ENCODE assay signal across 14 cellular contexts in genomic region chr7:47582748-47583740, GRCh38. TPM values are rescaled to one million over a fixed set of nuclear protein-coding genes. Genes with fewer than 3 reads are reported as not detected.
DNase-seq lines count a peak whose midpoint lies in the region; ATAC-seq, FAIRE-seq and TF ChIP-seq lines count a peak whose summit lies in the region.
"Had no signal": no experiment of that assay in that cellular context is flagged by ENCODE, and none has a peak within 500 bp of the region (broad histone marks: within the 10 kb centered on the region; RNA-seq: fewer than 3 reads in every experiment).

No MANE protein-coding gene starts in this region.

- no TSS peak for BruUV-seq in HepG2 (replicated peaks; lab: Mats Ljungman, UMichigan)

- H3K27me3 ChIP-seq in HepG2 (ENCODE audit: control insufficient read depth in 1 of 2, insufficient read depth in 2 of 2, low read length in 2 of 2) (no peaks in the 10 kb centered on the region; a peak in 1 of 5 replicates), right lobe of liver (no peaks in the 10 kb centered on the region), H1 (replicated peaks in 1 of 4; ENCODE audit: control insufficient read depth in 3 of 4, extremely low read depth in 1 of 4, insufficient read depth in 3 of 4, low read length in 3 of 4) (peaks cover 0 to 17% (median 13%) of the 10 kb centered on the region in 4 experiments; a peak in 6 of 7 replicates), osteoblast (ENCODE audit: insufficient read depth, low read length) (no peaks in the 10 kb centered on the region), SK-N-SH (ENCODE audit: insufficient read depth) (no peaks in the 10 kb centered on the region)

- H3K23me2 ChIP-seq in H1 (ENCODE audit: low read depth, low read length) = peaks cover 3% of the 10 kb centered on the region; the same call in 1 of the 2 replicates

- no peak for DNase-seq in HepG2 (ENCODE audit: low spot score)
- DNase-seq in right lobe of liver = no peak
- no peak for DNase-seq in H1 (ENCODE audit: low read depth in 1 of 2, low spot score in 2 of 2)
- DNase-seq in osteoblast (ENCODE audit: insufficient read length, low spot score, missing footprints) = peak; percentile 89
- DNase-seq in SK-N-SH = no peak
- DNase-seq in NCI-H1092 (lab: John Stamatoyannopoulos, UW) = no peak
- DNase-seq in HUDEP-2 (lab: John Stamatoyannopoulos, UW; ENCODE audit: unreplicated experiment in 76 of 76) = no peak
- DNase-seq: ACHN; activated CD8-positive, alpha-beta memory T cell treated with anti-CD3 and anti-CD28 coated beads, Interleukin-2, amount 10 ng/mL, durations not matched to agents 7 days and 5 days; MV-4-11; NCI-H748 treated with DMSO at 0.1 percent for 48 hours; stimulated activated naive CD4-positive, alpha-beta T cell treated with Interleukin-2 at 50 U/mL for 16 hours; T-helper 2 cell had no signal

- H3K79me2 ChIP-seq in HepG2 (ENCODE audit: insufficient read depth, low read length) (peaks cover 31% of the 10 kb centered on the region), H1 (ENCODE audit: control insufficient read depth in 1 of 2, insufficient read depth in 2 of 2, low read length in 2 of 2) (peaks cover 5 to 21% of the 10 kb centered on the region in 2 experiments), osteoblast (ENCODE audit: insufficient read depth, low read length) (peaks cover 28% of the 10 kb centered on the region), SK-N-SH (ENCODE audit: insufficient read depth) (peaks cover 38% of the 10 kb centered on the region)

- H2BK12ac ChIP-seq in H1 (ENCODE audit: low read depth, low read length) = peak overlapping the region; percentile 22; the same call in 1 of the 2 replicates

- intact Hi-C loops in HepG2 (cut with micrococcal nuclease; ENCODE audit: unreplicated experiment) (loop anchor here (5.0 kb wide), 3 partner anchors 39 to 234 kb away; no protein-coding TSS in a partner anchor), right lobe of liver (cut with DNase I) (no loop called here)

- peak overlapping the region; percentile 18 for H2BK120ac ChIP-seq in H1 (replicated peaks; ENCODE audit: low read depth, low read length)

- no peak overlapping the region for H3K4ac ChIP-seq in H1 (replicated peaks; ENCODE audit: insufficient read length, low read depth, low read length)

- H3K4me1 ChIP-seq in HepG2 (ENCODE audit: insufficient read depth, low read length) (peaks cover 47% of the 10 kb centered on the region), right lobe of liver (peaks cover 0 to 19% (median 8%) of the 10 kb centered on the region in 4 donors), H1 (replicated peaks in 1 of 4; ENCODE audit: control insufficient read depth in 3 of 4, insufficient read depth in 4 of 4, low read length in 3 of 4) (peaks cover 5 to 33% (median 13%) of the 10 kb centered on the region in 4 experiments), osteoblast (ENCODE audit: insufficient read depth, low read length) (peaks cover 43% of the 10 kb centered on the region), SK-N-SH (ENCODE audit: control insufficient read depth in 1 of 2, insufficient read depth in 2 of 2, low read depth in 1 of 2, low read length in 1 of 2) (peaks cover 6 to 8% of the 10 kb centered on the region in 2 experiments; a peak in 1 of 4 replicates)

- no peak overlapping the region for H3K56ac ChIP-seq in H1 (replicated peaks; ENCODE audit: insufficient read length, low read depth, low read length)

- no peak overlapping the region for H3K23ac ChIP-seq in H1 (ENCODE audit: insufficient read length)

- TF ChIP-seq EP300 in HepG2 (IDR thresholded peaks at IDR 0.05; ENCODE audit: low read depth in 2 of 2, low read length in 2 of 2) = no peak
- TF ChIP-seq EP300 in HepG2 (CRISPR knock-in tag; IDR thresholded peaks at IDR 0.05; ENCODE audit: borderline replicate concordance) = no peak
- no peak for TF ChIP-seq EP300 in H1 (IDR thresholded peaks at IDR 0.05; ENCODE audit: borderline replicate concordance in 1 of 2, low read depth in 2 of 2, low read length in 2 of 2)
- TF ChIP-seq EP300 in SK-N-SH (IDR thresholded peaks at IDR 0.05; ENCODE audit: borderline replicate concordance in 1 of 2, low read depth in 1 of 2, low read length in 1 of 2) = no peak

- H2AFZ ChIP-seq in HepG2 (ENCODE audit: low read length) = no peak overlapping the region
- H2AFZ ChIP-seq in H1 (ENCODE audit: low read length) = peak overlapping the region; percentile 79
- no peak overlapping the region for H2AFZ ChIP-seq in osteoblast (ENCODE audit: low read length)
- H2AFZ ChIP-seq in SK-N-SH (ENCODE audit: low read depth) = no peak overlapping the region

- H3F3A ChIP-seq in SK-N-SH (replicated peaks; ENCODE audit: insufficient read depth) = peaks cover 3% of the 10 kb centered on the region

- H3K14ac ChIP-seq in H1 (ENCODE audit: insufficient read length) = no peak overlapping the region

- H4K5ac ChIP-seq in H1 (ENCODE audit: insufficient read length, low read depth, low read length) = no peak overlapping the region

- no peaks in the 10 kb centered on the region for H3K9me3 ChIP-seq in HepG2 (ENCODE audit: low read length)
- H3K9me3 ChIP-seq in right lobe of liver = no peaks in the 10 kb centered on the region
- H3K9me3 ChIP-seq in H1 (ENCODE audit: insufficient read depth in 2 of 2, low read depth in 1 of 2, low read length in 1 of 2) = no peaks in the 10 kb centered on the region
- no peaks in the 10 kb centered on the region for H3K9me3 ChIP-seq in osteoblast (ENCODE audit: low read depth, low read length)
- H3K9me3 ChIP-seq in SK-N-SH = no peaks in the 10 kb centered on the region

- in situ Hi-C loops in HepG2 (cut with HindIII; ENCODE audit: extremely low pct_ligation_motif_present, low pct_unique_long_range_greater_than_20kb) = no loop called here

- H2AK5ac ChIP-seq in H1 (ENCODE audit: low read depth, low read length) = no peak overlapping the region

- H3K4me3 ChIP-seq in HepG2 (replicated peaks in 1 of 3; ENCODE audit: insufficient read depth in 1 of 3, low read depth in 2 of 3, low read length in 3 of 3) (peak overlapping the region in 1 of 3 experiments; percentile 86; a peak in 1 of 6 replicates), right lobe of liver (peak overlapping the region in 1 of 3 donors; percentile 93), H1 (ENCODE audit: extremely low read depth in 1 of 4, insufficient read depth in 2 of 4, low read depth in 3 of 4, low read length in 4 of 4) (peak overlapping the region in 3 of 4 experiments; percentile 58 to 91 (median 73); a peak in 4 of 8 replicates), osteoblast (ENCODE audit: insufficient read depth, low read length) (peak overlapping the region; percentile 81), SK-N-SH (ENCODE audit: low read depth in 2 of 2, low read length in 1 of 2) (no peak overlapping the region)

- no peaks in the 10 kb centered on the region for H3K9me2 ChIP-seq in SK-N-SH

- POLR2A ChIA-PET in HepG2 (lab: Yijun Ruan, JAX) (interaction anchor here (1.0 to 3.3 kb wide), 5 partner anchors 9 to 180 kb away, joined by 4 to 13 read pairs (median 4); no protein-coding TSS in a partner anchor), H1 (lab: Charles Lee; ENCODE audit: partially characterized antibody) (interaction anchor here (1.3 to 2.1 kb wide), 3 partner anchors 8 to 47 kb away, joined by 6 to 9 read pairs (median 6); no protein-coding TSS in a partner anchor), SK-N-SH (lab: Yijun Ruan, JAX) (no interaction called here)

- ATAC-seq in HepG2 (no peak), right lobe of liver (no peak), HG03135 (IDR thresholded peaks at IDR 0.05; ENCODE audit: unreplicated experiment) (no peak)
- ATAC-seq: activated CD8-positive, alpha-beta memory T cell treated with anti-CD3 and anti-CD28 coated beads, Interleukin-2, amount 10 ng/mL, durations not matched to agents 7 days and 5 days had no signal

- H3K36me3 ChIP-seq in HepG2 (replicated peaks in 1 of 2; ENCODE audit: control insufficient read depth in 1 of 2, insufficient read depth in 2 of 2, low read length in 2 of 2) (peaks cover 1 to 8% of the 10 kb centered on the region in 2 experiments; a peak in 4 of 5 replicates), right lobe of liver (no peaks in the 10 kb centered on the region), H1 (ENCODE audit: control insufficient read depth in 2 of 4, insufficient read depth in 4 of 4, low read length in 3 of 4) (no peaks in the 10 kb centered on the region), osteoblast (ENCODE audit: insufficient read depth, low read length) (peaks cover 6% of the 10 kb centered on the region), SK-N-SH (replicated peaks in 1 of 2; ENCODE audit: control insufficient read depth in 1 of 2, insufficient read depth in 2 of 2, low read length in 1 of 2) (peaks cover 6 to 12% of the 10 kb centered on the region in 2 experiments)

- H2BK15ac ChIP-seq in H1 (ENCODE audit: low read length) = no peak overlapping the region

- TF ChIP-seq CTCF in HepG2 (CRISPR knock-in tag; IDR thresholded peaks at IDR 0.05) = no peak
- no peak for TF ChIP-seq CTCF in right lobe of liver (IDR thresholded peaks at IDR 0.05)
- no peak for TF ChIP-seq CTCF in H1 (IDR thresholded peaks at IDR 0.05; ENCODE audit: control extremely low read depth in 1 of 3, insufficient read depth in 1 of 3, low read depth in 1 of 3, low read length in 3 of 3)
- no peak for TF ChIP-seq CTCF in osteoblast (IDR thresholded peaks at IDR 0.05; ENCODE audit: extremely low read depth, low read depth, low read length)
- no peak for TF ChIP-seq CTCF in SK-N-SH (IDR thresholded peaks at IDR 0.05)

- TF ChIP-seq RAD21 in HepG2 (CRISPR knock-in tag; IDR thresholded peaks at IDR 0.05) (no peak), H1 (IDR thresholded peaks at IDR 0.05 in 1 of 2, conservative IDR thresholded peaks at IDR 0.05 in 1 of 2; ENCODE audit: low read depth in 2 of 2, low read length in 2 of 2) (no peak), SK-N-SH (IDR thresholded peaks at IDR 0.05; ENCODE audit: low read length) (no peak)

- WGBS in HepG2 (ENCODE audit: low lambda C conversion rate) = 76% methylated on average over 15 of the region's 15 CpGs
- WGBS in right lobe of liver (ENCODE audit: insufficient coverage, low coverage, low lambda C conversion rate, missing lambda C conversion rate) = 56% methylated on average over 10 of the region's 15 CpGs
- WGBS in H1 (ENCODE audit: extremely low coverage in 1 of 2, insufficient coverage in 1 of 2, insufficient read length in 1 of 2, insufficient replicate concordance in 2 of 2, low coverage in 1 of 2, low lambda C conversion rate in 2 of 2, missing lambda C conversion rate in 1 of 2), 2 experiments = 82% methylated on average over 15 of the region's 15 CpGs; no CpG with 5 or more reads in 1 of the 2 experiments
- WGBS in SK-N-SH (ENCODE audit: low lambda C conversion rate) = 79% methylated on average over 15 of the region's 15 CpGs

- H3K4me2 ChIP-seq in HepG2 (ENCODE audit: low read depth, low read length) (peak overlapping the region; percentile 87; the same call in 1 of the 2 replicates), H1 (ENCODE audit: insufficient read depth in 1 of 2, low read depth in 2 of 2, low read length in 2 of 2) (peak overlapping the region; percentile 80 to 97), osteoblast (ENCODE audit: insufficient read depth, low read length) (peak overlapping the region; percentile 78), SK-N-SH (no peak overlapping the region)

- TF ChIP-seq POLR2A in HepG2 (IDR thresholded peaks at IDR 0.05; ENCODE audit: insufficient read depth in 1 of 2, low read depth in 2 of 2, low read length in 2 of 2) (no peak), right lobe of liver (IDR thresholded peaks at IDR 0.05) (no peak), H1 (IDR thresholded peaks at IDR 0.05; ENCODE audit: control extremely low read depth in 1 of 2, low read depth in 2 of 2, low read length in 2 of 2) (no peak)

- H4K91ac ChIP-seq in H1 (replicated peaks; ENCODE audit: insufficient read length, low read length) = no peak overlapping the region

- FAIRE-seq in HepG2 (lab: Jason Lieb, UNC) (no peak), H1 (lab: Jason Lieb, UNC) (no peak)

- H3K18ac ChIP-seq in H1 (ENCODE audit: extremely low read depth, low read length) = peak overlapping the region; percentile 38; the same call in 1 of the 2 replicates

- H3K79me1 ChIP-seq in H1 (ENCODE audit: low read depth, low read length) = peaks cover 6% of the 10 kb centered on the region; the same call in 1 of the 2 replicates

- CTCF ChIA-PET in HepG2 (lab: Yijun Ruan, JAX; ENCODE audit: low intra/inter-chr PET ratio, low total read pairs) = no interaction called here
- CTCF ChIA-PET in H1 (lab: Charles Lee; ENCODE audit: partially characterized antibody) = interaction anchor here (0.7 to 2.0 kb wide), 9 partner anchors 9 to 329 kb away, joined by 3 to 5 read pairs (median 4); no protein-coding TSS in a partner anchor
- CTCF ChIA-PET in SK-N-SH (lab: Yijun Ruan, JAX) = interaction anchor here (2.1 kb wide), 1 partner anchor 316 kb away, joined by 7 read pairs; no protein-coding TSS in a partner anchor

- H4K8ac ChIP-seq in H1 (ENCODE audit: extremely low read depth, insufficient read depth, low read length) = no peak overlapping the region

- H2BK5ac ChIP-seq in H1 (ENCODE audit: low read depth, low read length) = no peak overlapping the region

- no peak overlapping the region for H3K27ac ChIP-seq in HepG2 (ENCODE audit: extremely low read length, insufficient read depth, low read length)
- no peak overlapping the region for H3K27ac ChIP-seq in right lobe of liver
- no peak overlapping the region for H3K27ac ChIP-seq in H1 (ENCODE audit: low read depth, low read length)
- H3K27ac ChIP-seq in osteoblast (ENCODE audit: low read depth, low read length) = peak overlapping the region; percentile 87
- peak overlapping the region in 1 of 2 experiments; percentile 77; a peak in 2 of 4 replicates for H3K27ac ChIP-seq in SK-N-SH (ENCODE audit: low read depth in 2 of 2, low read length in 1 of 2)

- H4K20me1 ChIP-seq in HepG2 (ENCODE audit: insufficient read depth, low read length) = peaks cover 4% of the 10 kb centered on the region; the same call in 1 of the 2 replicates
- no peaks in the 10 kb centered on the region for H4K20me1 ChIP-seq in H1 (replicated peaks in 1 of 2; ENCODE audit: control insufficient read depth in 1 of 2, insufficient read depth in 2 of 2, low read length in 2 of 2)
- H4K20me1 ChIP-seq in osteoblast (ENCODE audit: insufficient read depth, low read length) = no peaks in the 10 kb centered on the region
- H4K20me1 ChIP-seq in SK-N-SH (ENCODE audit: insufficient read depth) = no peaks in the 10 kb centered on the region

- H3K9ac ChIP-seq in HepG2 (ENCODE audit: insufficient read depth, low read depth, low read length) = no peak overlapping the region
- no peak overlapping the region for H3K9ac ChIP-seq in H1 (replicated peaks in 1 of 4; ENCODE audit: extremely low read depth in 1 of 4, low read depth in 3 of 4, low read length in 3 of 4)
- H3K9ac ChIP-seq in SK-N-SH = no peak overlapping the region

- 0 out of 2 replicates have a peak overlapping the region, but pooled peaks have one; percentile 2 for H2BK20ac ChIP-seq in H1 (ENCODE audit: low read length)

RNA-seq across cellular contexts. Expression of gene TNS3, which starts 1.1 kb away (rescaled TPM):
- 51.3 and 55.7 TPM in 2 replicates for total RNA-seq in HepG2 (2016; rRNA removed; fragmentation: Illumina TruSeq; extraction: Trizol)
- total RNA-seq in HepG2 (2016; cell fraction: cytosol; rRNA removed; fragmentation: Illumina TruSeq; extraction: Trizol; ENCODE audit: low read depth) = 14.9 and 19.1 TPM in 2 replicates
- 45.5 and 52.6 TPM in 2 replicates for total RNA-seq in HepG2 (2016; cell fraction: insoluble cytoplasmic fraction; rRNA removed; fragmentation: Illumina TruSeq; extraction: Trizol)
- total RNA-seq in HepG2 (2016; cell fraction: membrane; rRNA removed; fragmentation: Illumina TruSeq; extraction: Trizol) = 16.6 and 16.8 TPM in 2 replicates
- 72.4 and 83.0 TPM in 2 replicates for total RNA-seq in HepG2 (2016; cell fraction: nucleus; rRNA removed; fragmentation: Illumina TruSeq; extraction: Trizol)
- 52.9 and 55.1 TPM in 2 replicates for polyA plus RNA-seq in HepG2 (2011; rRNA removed)
- 28.4 and 33.2 TPM in 2 replicates for polyA plus RNA-seq in HepG2 (2011; cell fraction: cytosol; rRNA removed)
- polyA plus RNA-seq in HepG2 (2011; cell fraction: nucleus; rRNA removed) = 76.4 and 98.4 TPM in 2 replicates
- polyA plus RNA-seq in HepG2 (2012) = 48.6 and 60.6 TPM in 2 replicates
- polyA plus RNA-seq in HepG2 (2016; cell fraction: cytosol; fragmentation: Illumina TruSeq; extraction: Trizol; ENCODE audit: low read depth) = 1.6 and 1.9 TPM in 2 replicates
- 32.3 and 39.6 TPM in 2 replicates for polyA plus RNA-seq in HepG2 (2016; cell fraction: insoluble cytoplasmic fraction; fragmentation: Illumina TruSeq; extraction: Trizol; ENCODE audit: low read depth)
- polyA plus RNA-seq in HepG2 (2016; cell fraction: membrane; fragmentation: Illumina TruSeq; extraction: Trizol; ENCODE audit: low read depth) = 3.7 and 4.3 TPM in 2 replicates
- polyA plus RNA-seq in HepG2 (2016; cell fraction: nucleus; fragmentation: Illumina TruSeq; extraction: Trizol; ENCODE audit: insufficient read depth, low read depth) = 56.5 and 64.9 TPM in 2 replicates
- 29.7 and 302 TPM in 2 replicates for polyA minus RNA-seq in HepG2 (2011; rRNA and poly(A)+ RNA removed; ENCODE audit: low replicate concordance)
- polyA minus RNA-seq in HepG2 (2011; cell fraction: cytosol; rRNA and poly(A)+ RNA removed) = 53.8 and 56.5 TPM in 2 replicates
- 139 and 170 TPM in 2 replicates for polyA minus RNA-seq in HepG2 (2011; cell fraction: nucleus; rRNA and poly(A)+ RNA removed)
- total RNA-seq in right lobe of liver = 10 to 100 TPM; 51.2 to 95.0 (median 58.4) TPM
- total RNA-seq in H1 (2021; fragmentation: NEBNext Ultra II Directional; extraction: Animal tissue kit (Norgen Biotek cat#: 25700)) = 24.2 TPM in 2 replicates
- polyA plus RNA-seq in H1 (2011; rRNA removed) = 11.9 and 14.7 TPM in 2 replicates
- polyA plus RNA-seq in H1 (2011; cell fraction: cytosol; rRNA removed) = 11.5 TPM
- 24.3 TPM for polyA plus RNA-seq in H1 (2011; cell fraction: nucleus; rRNA removed)
- 12.6 to 15.2 TPM (median 13.6 TPM) in 4 replicates for polyA plus RNA-seq in H1 (2012, experiment 1 of 2)
- polyA plus RNA-seq in H1 (2012, experiment 2 of 2) = 7.5 TPM
- polyA plus RNA-seq in H1 (2013, experiment 1 of 2) = 6.6 TPM
- 6.0 TPM for polyA plus RNA-seq in H1 (2013, experiment 2 of 2)
- polyA minus RNA-seq in H1 (2011; rRNA and poly(A)+ RNA removed) = 54.4 and 72.3 TPM in 2 replicates
- polyA minus RNA-seq in H1 (2011; cell fraction: cytosol; rRNA and poly(A)+ RNA removed) = 17.2 TPM
- 43.9 TPM for polyA minus RNA-seq in H1 (2011; cell fraction: nucleus; rRNA and poly(A)+ RNA removed)
- total RNA-seq in osteoblast = 67.3 and 88.1 TPM in 2 replicates
- 68.8 and 72.3 TPM in 2 replicates for polyA plus RNA-seq in SK-N-SH (2012; rRNA removed)
- 48.8 and 60.8 TPM in 2 replicates for polyA plus RNA-seq in SK-N-SH (2012; cell fraction: cytosol; rRNA removed)
- polyA plus RNA-seq in SK-N-SH (2012; cell fraction: nucleus; rRNA removed) = 141 and 170 TPM in 2 replicates

Comparison
In these comparisons a context has a peak if more than half of its experiments do, and no peak if none do; other contexts are left out.
1. H3K4me3 ChIP-seq: peak in H1 (3 of 4) and osteoblast (single experiment); none in SK-N-SH (0 of 2).